In the genomic region with DNA sequence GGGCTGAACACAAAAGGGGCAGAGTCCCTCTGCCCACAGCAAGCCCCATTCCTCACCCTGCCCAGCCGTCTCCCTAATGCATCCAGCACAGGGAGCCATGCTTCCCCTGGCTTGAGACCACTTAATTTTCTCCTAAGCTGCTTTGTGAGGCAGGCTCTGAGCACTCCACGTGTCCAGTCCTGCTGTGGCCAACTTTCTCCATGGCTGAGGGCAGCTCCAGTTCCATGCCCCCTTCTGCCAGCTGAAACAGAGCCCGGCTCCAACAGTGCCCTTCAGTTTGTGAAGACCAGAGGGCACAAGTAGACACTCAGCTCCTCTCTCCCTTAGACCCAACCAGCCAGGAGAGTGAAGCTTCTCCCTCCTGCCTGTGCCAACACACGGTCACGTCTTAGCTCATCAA, we compare ENCODE assay signal across 24 cellular contexts. TPM values are rescaled to one million over a fixed set of nuclear protein-coding genes. Genes with fewer than 3 reads are reported as not detected.
A peak's percentile ranks its signal among the peaks of the same experiment; 100 is the strongest.
DNase-seq lines count a peak whose midpoint lies in the region; ATAC-seq and TF ChIP-seq lines count a peak whose summit lies in the region.
"Had no signal": no experiment of that assay in that cellular context is flagged by ENCODE, and none has a peak within 500 bp of the region (broad histone marks: within the 10 kb centered on the region; RNA-seq: fewer than 3 reads in every experiment).

No MANE protein-coding gene starts in this region.

- H3K27ac ChIP-seq in cingulate gyrus (ENCODE audit: low read depth, low read length), result peak overlapping the region; percentile 29
- H3K27ac ChIP-seq in neural progenitor cell, result no peak overlapping the region
- H3K27ac ChIP-seq in colonic mucosa, result no peak overlapping the region
- H3K27ac ChIP-seq: 22Rv1, SK-N-MC had no signal

- no peak overlapping the region for H2AFZ ChIP-seq in neural progenitor cell (replicated peaks)
- H2AFZ ChIP-seq: GM23338 had no signal

- TF ChIP-seq CTCF in neural progenitor cell (IDR thresholded peaks at IDR 0.05) (no peak), colonic mucosa (IDR thresholded peaks at IDR 0.05) (no peak)

- H3K79me2 ChIP-seq in neural progenitor cell (ENCODE audit: low read depth), result no peaks in the 10 kb centered on the region

- DNase-seq in NCI-H82 (lab: John Stamatoyannopoulos, UW), result peak; percentile 27
- DNase-seq in NCI-H82 treated with DMSO at 0.1 percent for 48 hours (lab: John Stamatoyannopoulos, UW; ENCODE audit: unreplicated experiment), result no peak
- no peak for DNase-seq in neural progenitor cell (ENCODE audit: low spot score)
- no peak for DNase-seq in colonic mucosa
- DNase-seq in NOMO-1 treated with DMSO at 0.1 percent for 48 hours (lab: John Stamatoyannopoulos, UW; ENCODE audit: unreplicated experiment), result no peak
- no peak for DNase-seq in immature natural killer cell
- DNase-seq: ACHN; CD8-positive, alpha-beta T cell; DMS153; Kasumi-1; NCI-H1417; NCI-H1694 treated with DMSO at 0.1 percent for 48 hours; NCI-H2081 treated with DMSO at 0.1 percent for 48 hours; NCI-H2171 treated with DMSO at 0.1 percent for 48 hours; NCI-H524 treated with DMSO at 0.1 percent for 48 hours; PC-3; RPMI8226; SHP77 treated with DMSO at 0.1 percent for 48 hours had no signal

- H3K4me1 Mint-ChIP-seq in neural progenitor cell, result peaks cover 51% of the 10 kb centered on the region
- no peaks in the 10 kb centered on the region for H3K4me1 Mint-ChIP-seq in immature natural killer cell

- H3K27me3 ChIP-seq in neural progenitor cell, result no peaks in the 10 kb centered on the region
- H3K27me3 ChIP-seq in colonic mucosa, result no peaks in the 10 kb centered on the region

- H3K36me3 Mint-ChIP-seq in neural progenitor cell (peaks cover 7% of the 10 kb centered on the region), immature natural killer cell (no peaks in the 10 kb centered on the region)
- H3K36me3 Mint-ChIP-seq: CD8-positive, alpha-beta T cell had no signal

- H3K4me3 ChIP-seq in neural progenitor cell, result no peak overlapping the region
- H3K4me3 ChIP-seq in colonic mucosa, result no peak overlapping the region
- H3K4me3 ChIP-seq: GM23338, HAP-1, SK-N-MC had no signal

- H4K20me1 ChIP-seq in neural progenitor cell (ENCODE audit: low read depth), result no peaks in the 10 kb centered on the region

- H3K9ac ChIP-seq in neural progenitor cell (no peak overlapping the region), colonic mucosa (ENCODE audit: low read depth in 2 of 2, low read length in 2 of 2) (no peak overlapping the region)

- H3K9me3 ChIP-seq in neural progenitor cell (ENCODE audit: low read depth) (no peaks in the 10 kb centered on the region), colonic mucosa (no peaks in the 10 kb centered on the region)
- H3K9me3 ChIP-seq: HAP-1 had no signal

- H3K27me3 Mint-ChIP-seq in neural progenitor cell (ENCODE audit: insufficient read depth, low read depth), result peaks cover 10% of the 10 kb centered on the region
- peaks cover 0 to 6% (median 4%) of the 10 kb centered on the region in 3 donors for H3K27me3 Mint-ChIP-seq in immature natural killer cell (ENCODE audit: low read depth in 3 of 3)

- peaks cover 19% of the 10 kb centered on the region for H3F3A ChIP-seq in neural progenitor cell (ENCODE audit: low read depth)

- H3K4me1 ChIP-seq in neural progenitor cell (peaks cover 34% of the 10 kb centered on the region), colonic mucosa (no peaks in the 10 kb centered on the region)
- H3K4me1 ChIP-seq: HAP-1 had no signal

- H3K4me3 Mint-ChIP-seq in neural progenitor cell (no peak overlapping the region), immature natural killer cell (no peak overlapping the region)
- H3K4me3 Mint-ChIP-seq: CD8-positive, alpha-beta T cell; GM23338 had no signal

- intact Hi-C loops in colonic mucosa (cut with DNase I), result no loop called here

- no peaks in the 10 kb centered on the region for H3K36me3 ChIP-seq in neural progenitor cell
- no peaks in the 10 kb centered on the region for H3K36me3 ChIP-seq in colonic mucosa
- H3K36me3 ChIP-seq: HAP-1 had no signal

- ATAC-seq in HG02763 (IDR thresholded peaks at IDR 0.05; ENCODE audit: unreplicated experiment), result no peak
- ATAC-seq: CD8-positive, alpha-beta T cell; PC-3 had no signal

- H3K9me3 Mint-ChIP-seq in neural progenitor cell (no peaks in the 10 kb centered on the region), immature natural killer cell (no peaks in the 10 kb centered on the region)
- H3K9me3 Mint-ChIP-seq: CD8-positive, alpha-beta T cell; GM23338 had no signal

- H3K4me2 ChIP-seq in neural progenitor cell, result no peak overlapping the region
- H3K4me2 ChIP-seq: GM23338 had no signal

- H3K27ac Mint-ChIP-seq in neural progenitor cell (peak overlapping the region; percentile 28), immature natural killer cell (no peak overlapping the region)
- H3K27ac Mint-ChIP-seq: CD8-positive, alpha-beta T cell; GM23338 had no signal

RNA-seq across cellular contexts. Expression of a gene that starts 33.8 kb away (rescaled TPM):
- total RNA-seq in neural progenitor cell (ENCODE audit: low replicate concordance) (0.58 and 1.5 TPM in 2 replicates), colonic mucosa (100 to 1,000 TPM in 1 of 2 donors, 10 to 100 TPM in 1; 84.5 to 165 TPM)
- polyA plus RNA-seq in immature natural killer cell, result not detected

Comparison
In these comparisons a context has a peak if more than half of its experiments do, and no peak if none do; other contexts are left out.
1. RNA of a gene that starts 33.8 kb away (total RNA-seq): 84.5 to 165 TPM in colonic mucosa; 0.58 to 1.5 TPM in neural progenitor cell; every median in the first group is over 10 times any median in the second.